In the genomic region with DNA sequence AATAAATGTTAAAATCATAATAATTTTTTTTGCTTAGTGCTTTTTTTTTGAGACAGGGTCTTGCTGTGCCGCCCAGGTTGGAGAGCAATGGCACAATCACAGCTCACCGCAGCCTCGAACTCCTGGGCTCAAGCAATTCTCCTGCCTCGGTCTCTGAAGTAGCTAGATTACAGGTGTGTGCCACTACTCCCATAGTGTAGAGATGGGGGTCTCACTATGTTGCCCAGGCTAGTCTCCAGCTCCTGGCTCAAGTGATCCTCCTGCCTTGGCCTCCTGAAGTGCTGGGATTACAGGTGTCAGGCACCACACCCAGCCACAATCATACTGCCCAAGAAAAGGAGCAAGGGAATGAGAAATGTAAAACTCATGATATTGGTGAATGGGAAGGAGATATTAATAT, we compare ENCODE assay signal across 14 cellular contexts.
"Had no signal": no experiment of that assay in that cellular context is flagged by ENCODE, and none has a peak within 500 bp of the region (broad histone marks: within the 10 kb centered on the region; RNA-seq: fewer than 3 reads in every experiment).

No MANE protein-coding gene starts in this region.

- ATAC-seq: activated naive CD4-positive, alpha-beta T cell treated with anti-CD3 and anti-CD28 coated beads, Interleukin-2, amount 50 U/mL, for 72 hours; left lobe of liver; natural killer cell; psoas muscle had no signal

- H3K9me3 Mint-ChIP-seq: activated CD4-positive, alpha-beta memory T cell treated with anti-CD3 and anti-CD28 coated beads for 36 hours; activated naive CD4-positive, alpha-beta T cell treated with anti-CD3 and anti-CD28 coated beads, Interleukin-2, amount 50 U/mL, for 72 hours; natural killer cell; stimulated activated naive CD8-positive, alpha-beta T cell treated with anti-CD3 and anti-CD28 coated beads, Interleukin-15, Interleukin-2, amounts not matched to agents 100 ng/mL and 50 ng/mL, for 24 hours had no signal

- DNase-seq: activated CD4-positive, alpha-beta memory T cell treated with anti-CD3 and anti-CD28 coated beads for 36 hours; islet precursor cell; mammary epithelial cell; natural killer cell; nucleus accumbens; psoas muscle; sigmoid colon; stimulated activated CD4-positive, alpha-beta T cell treated with anti-CD3 and anti-CD28 coated beads, Interleukin-2, amount 100 ng/mL, for 48 hours had no signal

- H3K9me3 ChIP-seq: psoas muscle, sigmoid colon, thoracic aorta had no signal

- H3K4me3 ChIP-seq: psoas muscle, sigmoid colon had no signal

- H3K27me3 ChIP-seq: sigmoid colon had no signal

- H3K27me3 Mint-ChIP-seq: activated CD4-positive, alpha-beta memory T cell treated with anti-CD3 and anti-CD28 coated beads for 36 hours; stimulated activated naive CD8-positive, alpha-beta T cell treated with anti-CD3 and anti-CD28 coated beads, Interleukin-15, Interleukin-2, amounts not matched to agents 100 ng/mL and 50 ng/mL, for 24 hours had no signal

- H3K36me3 Mint-ChIP-seq: natural killer cell had no signal

- H3K27ac ChIP-seq: psoas muscle, sigmoid colon had no signal

- H3K27ac Mint-ChIP-seq: activated CD4-positive, alpha-beta memory T cell treated with anti-CD3 and anti-CD28 coated beads for 36 hours had no signal

- H3K4me3 Mint-ChIP-seq: activated CD4-positive, alpha-beta memory T cell treated with anti-CD3 and anti-CD28 coated beads for 36 hours; natural killer cell; stimulated activated naive CD8-positive, alpha-beta T cell treated with anti-CD3 and anti-CD28 coated beads, Interleukin-15, Interleukin-2, amounts not matched to agents 100 ng/mL and 50 ng/mL, for 24 hours had no signal

- FAIRE-seq: colon, frontal cortex had no signal
